In the genomic region with DNA sequence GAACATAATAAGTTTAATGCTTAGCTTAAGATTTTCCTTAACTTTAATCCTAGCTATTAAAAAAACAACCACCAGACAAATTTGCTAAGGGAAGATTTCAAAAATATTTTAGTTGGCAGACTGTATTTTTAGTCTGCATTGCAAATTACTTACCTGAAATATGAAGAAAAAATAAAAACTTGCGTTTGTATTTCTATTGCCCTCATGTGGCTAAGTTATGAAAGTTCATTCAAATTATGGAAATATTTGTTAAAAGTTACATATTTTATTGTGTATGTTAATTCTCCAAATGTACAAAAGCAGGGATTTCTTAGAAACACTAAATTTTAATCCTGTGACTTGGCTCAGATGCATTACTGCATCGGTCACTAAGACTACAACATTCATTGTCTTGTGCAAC, we compare ENCODE assay signal across 18 cellular contexts. TPM values are rescaled to one million over a fixed set of nuclear protein-coding genes. Genes with fewer than 3 reads are reported as not detected.
A peak's percentile ranks its signal among the peaks of the same experiment; 100 is the strongest.
DNase-seq lines count a peak whose midpoint lies in the region; ATAC-seq and TF ChIP-seq lines count a peak whose summit lies in the region.
"Had no signal": no experiment of that assay in that cellular context is flagged by ENCODE, and none has a peak within 500 bp of the region (broad histone marks: within the 10 kb centered on the region; RNA-seq: fewer than 3 reads in every experiment).

No MANE protein-coding gene starts in this region.

- no peak overlapping the region for H2AFZ ChIP-seq in HCT116 (ENCODE audit: low read depth, low read length, poor library complexity, severe bottlenecking)

- H3K79me2 ChIP-seq in HCT116 (ENCODE audit: insufficient read depth, low read length), result peaks cover 31% of the 10 kb centered on the region

- TF ChIP-seq CTCF in AG10803 (conservative IDR thresholded peaks at IDR 0.05; ENCODE audit: low read length) (peak; percentile 19), HCT116 (IDR thresholded peaks at IDR 0.05 in 2 of 3, conservative IDR thresholded peaks at IDR 0.05 in 1 of 3; ENCODE audit: borderline replicate concordance in 1 of 3, insufficient read depth in 1 of 3, low read depth in 2 of 3, low read length in 2 of 3) (peak; percentile 5 to 38 (median 8); a peak in 3 of 6 replicates), astrocyte of the spinal cord (IDR thresholded peaks at IDR 0.05; ENCODE audit: low read depth, low read length) (peak; percentile 5), ascending aorta (IDR thresholded peaks at IDR 0.05) (no peak)

- CTCF ChIA-PET in HCT116 (lab: Charles Lee), result interaction anchor here (1.0 to 4.0 kb wide), 3 partner anchors 10 to 113 kb away, joined by 3 to 33 read pairs (median 10); no protein-coding TSS in a partner anchor

- ATAC-seq in HCT116 (no peak), GM21367 (IDR thresholded peaks at IDR 0.05; ENCODE audit: unreplicated experiment) (no peak), HG03442 (IDR thresholded peaks at IDR 0.05; ENCODE audit: unreplicated experiment) (no peak)
- ATAC-seq: activated CD8-positive, alpha-beta memory T cell treated with anti-CD3 and anti-CD28 coated beads, Interleukin-2, amount 10 ng/mL, durations not matched to agents 7 days and 5 days; Panc1 had no signal

- H3K27me3 ChIP-seq in HCT116 (ENCODE audit: insufficient read depth, low read length) (no peaks in the 10 kb centered on the region), H7 (ENCODE audit: control insufficient read depth, insufficient read depth, low read length) (no peaks in the 10 kb centered on the region), ascending aorta (no peaks in the 10 kb centered on the region)
- H3K27me3 ChIP-seq: colonic mucosa, uterus had no signal

- H3K36me3 ChIP-seq in HCT116 (ENCODE audit: control insufficient read depth in 1 of 2, insufficient read depth in 2 of 2, low read length in 2 of 2) (peaks cover 8 to 22% of the 10 kb centered on the region in 2 experiments; a peak in 2 of 4 replicates), H7 (replicated peaks; ENCODE audit: control insufficient read depth, insufficient read depth, low read length) (peaks cover 4% of the 10 kb centered on the region), ascending aorta (peaks cover 8 to 54% of the 10 kb centered on the region in 2 donors)
- H3K36me3 ChIP-seq: colonic mucosa, uterus had no signal

- POLR2A ChIA-PET in HCT116 (lab: Charles Lee), result no interaction called here

- TF ChIP-seq RAD21 in HCT116 (IDR thresholded peaks at IDR 0.05; ENCODE audit: low read depth), result no peak; the same call in 1 of the 2 replicates

- H3K9me2 ChIP-seq in HCT116 (ENCODE audit: insufficient read depth), result no peaks in the 10 kb centered on the region

- H3K27ac ChIP-seq in HCT116 (ENCODE audit: low read depth, low read length) (no peak overlapping the region), ascending aorta (no peak overlapping the region)
- H3K27ac ChIP-seq: colonic mucosa, SK-N-MC, uterus had no signal

- no peak overlapping the region for H3K9ac ChIP-seq in HCT116 (ENCODE audit: low read length)

- H3K4me2 ChIP-seq in HCT116 (ENCODE audit: low read length), result no peak overlapping the region

- RAD21 ChIA-PET in HCT116 (lab: Charles Lee; ENCODE audit: low non-redundant PET in 1 of 2, low total read pairs in 2 of 2, uncharacterized antibody in 2 of 2, unreplicated experiment in 2 of 2), result interaction anchor here in 1 of 2 experiments (1.0 kb wide), 1 partner anchor 109 kb away, joined by 3 read pairs; no protein-coding TSS in a partner anchor

- H4K20me1 ChIP-seq in HCT116 (ENCODE audit: insufficient read depth), result no peaks in the 10 kb centered on the region

- no peak for TF ChIP-seq POLR2A in HCT116 (IDR thresholded peaks at IDR 0.05; ENCODE audit: borderline replicate concordance, extremely low read depth, insufficient read depth, insufficient read length)

- H3K4me3 ChIP-seq in AG10803 (ENCODE audit: low read length) (no peak overlapping the region), HCT116 (replicated peaks in 1 of 2; ENCODE audit: low read depth in 1 of 2, low read length in 2 of 2) (no peak overlapping the region), astrocyte of the spinal cord (ENCODE audit: low read depth, low read length) (no peak overlapping the region), H7 (ENCODE audit: insufficient read depth, low read depth, low read length) (no peak overlapping the region), ascending aorta (no peak overlapping the region)
- H3K4me3 ChIP-seq: colonic mucosa, SK-N-MC, uterus had no signal

- H3K4me1 ChIP-seq in HCT116 (ENCODE audit: control insufficient read depth in 1 of 2, insufficient read depth in 2 of 2, low read length in 2 of 2) (no peaks in the 10 kb centered on the region), ascending aorta (no peaks in the 10 kb centered on the region)
- H3K4me1 ChIP-seq: colonic mucosa, uterus had no signal

- in situ Hi-C loops in astrocyte of the spinal cord (cut with HindIII; ENCODE audit: low sequenced_read_pairs), result no loop called here

- DNase-seq in AG10803 (ENCODE audit: low read depth), result no peak
- DNase-seq in HCT116 (ENCODE audit: low read depth, low spot score), result no peak
- DNase-seq in astrocyte of the spinal cord (ENCODE audit: low read depth, low spot score), result no peak
- DNase-seq in iris pigment epithelial cell (ENCODE audit: low read depth), result peak; percentile 5
- DNase-seq in H7, result no peak
- no peak for DNase-seq in ascending aorta (ENCODE audit: low spot score in 2 of 2)
- DNase-seq: activated CD4-positive, CD25-positive, alpha-beta regulatory T cell treated with anti-CD3 and anti-CD28 coated beads, Interleukin-2, amount 50 U/mL, for 72 hours; activated CD8-positive, alpha-beta memory T cell treated with anti-CD3 and anti-CD28 coated beads, Interleukin-2, amount 10 ng/mL, durations not matched to agents 7 days and 5 days; colonic mucosa; GDM1; NCI-H1417 treated with DMSO at 0.1 percent for 48 hours; nucleus accumbens; uterus had no signal

- intact Hi-C loops in HCT116 (cut with micrococcal nuclease), result no loop called here
- intact Hi-C loops in ascending aorta (cut with DNase I), result no loop called here

- H3K9me3 ChIP-seq in HCT116 (ENCODE audit: control insufficient read depth in 1 of 2, insufficient read depth in 1 of 2, low read depth in 1 of 2, low read length in 2 of 2), result no peaks in the 10 kb centered on the region
- no peaks in the 10 kb centered on the region for H3K9me3 ChIP-seq in ascending aorta
- H3K9me3 ChIP-seq: colonic mucosa, uterus had no signal

- no TSS peak for BruUV-seq in HCT116 (replicated peaks; lab: Mats Ljungman, UMichigan)

TF ChIP-seq in HCT116, 20 proteins besides CTCF, POLR2A, EP300 and RAD21:
- TF ChIP-seq ZFX (IDR thresholded peaks at IDR 0.05) (no peak), FOSL1 (IDR thresholded peaks at IDR 0.05; ENCODE audit: low read depth) (no peak)

RNA-seq across cellular contexts. Expression of a gene that starts 15.0 kb away (rescaled TPM):
- total RNA-seq in HCT116 (2021; ENCODE audit: unreplicated experiment), result 175 TPM
- 35.1 and 55.4 TPM in 2 replicates for polyA plus RNA-seq in HCT116 (2012)
- 36.4 and 63.4 TPM in 2 replicates for total RNA-seq in H7 (2014; rRNA removed; shearing (Covaris generic))
- total RNA-seq in ascending aorta, result 1.4 TPM

RNA-seq across cellular contexts. Expression of a gene that starts 30.8 kb away (rescaled TPM):
- total RNA-seq in HCT116 (2021; ENCODE audit: unreplicated experiment) (5.6 TPM), ascending aorta (not detected)
- 3.3 and 4.3 TPM in 2 replicates for polyA plus RNA-seq in HCT116 (2012)
- 0.15 TPM in 1 of 2 replicates, not detected in the other for total RNA-seq in H7 (2014; rRNA removed; shearing (Covaris generic))
- total RNA-seq: activated CD8-positive, alpha-beta memory T cell treated with anti-CD3 and anti-CD28 coated beads, Interleukin-2, amount 10 ng/mL, durations not matched to agents 7 days and 5 days; activated T-helper 2 cell treated with anti-CD3 and anti-CD28 coated beads, Interferon-gamma antibody, Interleukin-2, Interleukin-4, amounts not matched to agents 10 μg/mL and 5 μg/mL and 100 μg/mL, durations not matched to agents 14 hours and 24 hours and 36 hours had no signal

RNA-seq across cellular contexts. Expression of a gene that starts 46.8 kb away (rescaled TPM):
- total RNA-seq in HCT116 (2021; ENCODE audit: unreplicated experiment) (53.1 TPM), ascending aorta (60.1 TPM)
- polyA plus RNA-seq in HCT116 (2012), result 21.8 and 25.9 TPM in 2 replicates
- total RNA-seq in H7 (2014; rRNA removed; shearing (Covaris generic)), result 28.9 and 30.6 TPM in 2 replicates

Comparison
In these comparisons a context has a peak if more than half of its experiments do, and no peak if none do; other contexts are left out.
1. CTCF ChIP-seq: peak in AG10803 (single experiment), HCT116 (3 of 3) and astrocyte of the spinal cord (single experiment); none in ascending aorta (0 of 3).
2. RNA of a gene that starts 15.0 kb away (total RNA-seq): 175 TPM in HCT116 (single experiment) and 36.4 to 63.4 TPM in H7; 1.4 TPM in ascending aorta (single experiment); every median in the first group is over 10 times any median in the second.